In genomic region chr21:21622460-21623234, GRCh38 we compare ENCODE assay signal across 26 cellular contexts.
"Had no signal": no experiment of that assay in that cellular context is flagged by ENCODE, and none has a peak within 500 bp of the region (broad histone marks: within the 10 kb centered on the region; RNA-seq: fewer than 3 reads in every experiment).

No MANE protein-coding gene starts in this region.

- H3K27ac ChIP-seq: left ventricle myocardium inferior, ovary, right atrium auricular region, skin epidermis, suprapubic skin, thoracic aorta, tibial artery, upper lobe of right lung had no signal

- H3K4me3 ChIP-seq: left ventricle myocardium inferior, lung, mucosa of descending colon, ovary, right atrium auricular region, skin epidermis, suprapubic skin, thoracic aorta, tibial artery, upper lobe of right lung had no signal

- H3K9me3 ChIP-seq: left ventricle myocardium inferior, mucosa of descending colon, ovary, right atrium auricular region, suprapubic skin, thoracic aorta, tibial artery, upper lobe of right lung had no signal

- FAIRE-seq: islet of Langerhans, kidney, urothelium cell line had no signal

- DNase-seq: hippocampal formation; immature natural killer cell; kidney; left ventricle myocardium inferior; midbrain; mucosa of descending colon; naive thymus-derived CD4-positive, alpha-beta T cell; ovary; stimulated activated CD4-positive, alpha-beta T cell treated with anti-CD3 and anti-CD28 coated beads, Interleukin-12 subunit alpha, Interleukin-12 subunit beta, amount 100 ng/mL, for 4 hours; stimulated activated CD4-positive, alpha-beta T cell treated with anti-CD3 and anti-CD28 coated beads, Interleukin-15, amount 100 ng/mL, for 24 hours; stimulated activated CD4-positive, alpha-beta T cell treated with anti-CD3 and anti-CD28 coated beads, Interleukin-2, amount 100 ng/mL, for 24 hours; stimulated activated CD4-positive, alpha-beta T cell treated with anti-CD3 and anti-CD28 coated beads, Interleukin-4, amount 100 ng/mL, for 24 hours; stimulated activated naive CD4-positive, alpha-beta T cell; tibial artery; trophoblast cell; upper lobe of right lung had no signal

- H3K4me1 ChIP-seq: left ventricle myocardium inferior, right atrium auricular region, suprapubic skin, tibial artery, upper lobe of right lung had no signal

- H3K27me3 ChIP-seq: ovary, right atrium auricular region, suprapubic skin, tibial artery, upper lobe of right lung had no signal

- H3K36me3 ChIP-seq: left ventricle myocardium inferior, ovary, right atrium auricular region, suprapubic skin, thoracic aorta, tibial artery, upper lobe of right lung had no signal

- ATAC-seq: mucosa of descending colon; naive thymus-derived CD4-positive, alpha-beta T cell; natural killer cell treated with Interleukin-12 subunit alpha and Interleukin-12 subunit beta and Interleukin-15 and Interleukin-18, amount 100 ng/mL, for 72 hours; sciatic nerve; stimulated activated effector memory CD8-positive, alpha-beta T cell treated with anti-CD3 and anti-CD28 coated beads, Interleukin-12 subunit alpha, Interleukin-12 subunit beta, amount 100 ng/mL, for 72 hours; upper lobe of right lung had no signal
